1 cellular context compared by ENCODE assay signal in genomic region chr12:96208801-96209534, GRCh38.
TF ChIP-seq lines count a peak whose summit lies in the region.

No MANE protein-coding gene starts in this region.

TF ChIP-seq in WTC11, 78 proteins besides CTCF, POLR2A, EP300 and RAD21 (continued from another document):
- TF ChIP-seq PRDM15 (CRISPR knock-in tag; IDR thresholded peaks at IDR 0.05): no peak
- TF ChIP-seq IRF2 (CRISPR knock-in tag; IDR thresholded peaks at IDR 0.05; ENCODE audit: borderline replicate concordance, low read depth): no peak
- no peak for TF ChIP-seq NR2C2 (CRISPR knock-in tag; IDR thresholded peaks at IDR 0.05)
- TF ChIP-seq ETV6 (CRISPR knock-in tag; IDR thresholded peaks at IDR 0.05): no peak
